8 cellular contexts compared by ENCODE assay signal in genomic region chr2:201260302-201260800, GRCh38. TPM values are rescaled to one million over a fixed set of nuclear protein-coding genes. Genes with fewer than 3 reads are reported as not detected.
A peak's percentile ranks its signal among the peaks of the same experiment; 100 is the strongest.
DNase-seq lines count a peak whose midpoint lies in the region; ATAC-seq and TF ChIP-seq lines count a peak whose summit lies in the region.

TSS of gene CASP8 (plus strand) at chr2:201260536. CDS start at chr2:201266487, 5,951 bp downstream.

- intact Hi-C loops in activated CD4-positive, alpha-beta T cell treated with anti-CD3 and anti-CD28 coated beads, Interleukin-2, amount 10 ng/mL, durations not matched to agents 24 days and 14 days (cut with micrococcal nuclease) = loop anchor here (1.0 to 10.0 kb wide), 3 partner anchors 8 to 1374 kb away; partner anchors contain the start of gene FAM117B
- intact Hi-C loops in naive thymus-derived CD4-positive, alpha-beta T cell (cut with micrococcal nuclease) = loop anchor here (1.0 to 2.0 kb wide), 6 partner anchors 8 to 772 kb away; partner anchors contain the start of genes BZW1 (in 1 of the 2), FZD7 (in 1 of the 2) and TMEM237 (in 1 of the 2)
- intact Hi-C loops in upper lobe of right lung (cut with DNase I) = no loop called here

- DNase-seq in activated CD4-positive, alpha-beta T cell treated with anti-CD3 and anti-CD28 coated beads, Interleukin-2, amount 10 ng/mL, durations not matched to agents 24 days and 14 days = peak; percentile 92
- DNase-seq in effector memory CD8-positive, alpha-beta T cell = peak; percentile 65 to 77 (median 68)
- peak; percentile 33 to 73 (median 68) for DNase-seq in naive thymus-derived CD4-positive, alpha-beta T cell
- DNase-seq in upper lobe of right lung (no peak), GOT3 (lab: John Stamatoyannopoulos, UW) (no peak)

- no peaks in the 10 kb centered on the region for H3K9me2 ChIP-seq in Loucy (replicated peaks; ENCODE audit: low read depth, low read length)

- H3K4me1 Mint-ChIP-seq in activated CD4-positive, alpha-beta T cell treated with anti-CD3 and anti-CD28 coated beads, Interleukin-2, amount 10 ng/mL, durations not matched to agents 24 days and 14 days = peaks cover 74% of the 10 kb centered on the region
- peaks cover 61 to 73% of the 10 kb centered on the region in 2 donors for H3K4me1 Mint-ChIP-seq in effector memory CD8-positive, alpha-beta T cell (ENCODE audit: low read depth in 2 of 2)
- H3K4me1 Mint-ChIP-seq in naive thymus-derived CD4-positive, alpha-beta T cell = peaks cover 54 to 91% (median 77%) of the 10 kb centered on the region in 7 donors

- no peaks in the 10 kb centered on the region for H3K9me3 Mint-ChIP-seq in activated CD4-positive, alpha-beta T cell treated with anti-CD3 and anti-CD28 coated beads, Interleukin-2, amount 10 ng/mL, durations not matched to agents 24 days and 14 days
- H3K9me3 Mint-ChIP-seq in effector memory CD8-positive, alpha-beta T cell = no peaks in the 10 kb centered on the region
- H3K9me3 Mint-ChIP-seq in naive thymus-derived CD4-positive, alpha-beta T cell = peaks cover 0 to 4% (median 0%) of the 10 kb centered on the region in 11 donors

- H3K36me3 Mint-ChIP-seq in activated CD4-positive, alpha-beta T cell treated with anti-CD3 and anti-CD28 coated beads, Interleukin-2, amount 10 ng/mL, durations not matched to agents 24 days and 14 days (ENCODE audit: low read depth) = peaks cover 26% of the 10 kb centered on the region
- peaks cover 62% of the 10 kb centered on the region for H3K36me3 Mint-ChIP-seq in effector memory CD8-positive, alpha-beta T cell (ENCODE audit: insufficient read depth)
- peaks cover under 1 to 25% (median 5%) of the 10 kb centered on the region in 5 donors for H3K36me3 Mint-ChIP-seq in naive thymus-derived CD4-positive, alpha-beta T cell

- H3K36me3 ChIP-seq in Loucy (ENCODE audit: insufficient read depth, low read length) = no peaks in the 10 kb centered on the region
- H3K36me3 ChIP-seq in naive thymus-derived CD4-positive, alpha-beta T cell (ENCODE audit: control insufficient read depth in 2 of 3, insufficient read depth in 3 of 3, low read length in 3 of 3) = peaks cover 0 to 5% (median 0%) of the 10 kb centered on the region in 3 experiments
- H3K36me3 ChIP-seq in upper lobe of right lung = no peaks in the 10 kb centered on the region

- TF ChIP-seq CTCF in Loucy (conservative IDR thresholded peaks at IDR 0.05; ENCODE audit: low read length) = no peak
- TF ChIP-seq CTCF in upper lobe of right lung (IDR thresholded peaks at IDR 0.05) = no peak

- H2AFZ ChIP-seq in Loucy (ENCODE audit: low read length) = peak within 1 kb of the TSS; percentile 53

- CTCF ChIA-PET in naive thymus-derived CD4-positive, alpha-beta T cell (lab: Charles Lee) = interaction anchor here (0.6 to 8.9 kb wide), 8 partner anchors 10 to 103 kb away, joined by 3 to 64 read pairs (median 8); partner anchors contain the start of gene CASP10

- peak within 1 kb of the TSS; percentile 91 for H3K27ac ChIP-seq in naive thymus-derived CD4-positive, alpha-beta T cell (ENCODE audit: low read depth, low read length)
- H3K27ac ChIP-seq in upper lobe of right lung = peak within 1 kb of the TSS; percentile 97

- peak within 1 kb of the TSS; percentile 80 for H3K4me3 ChIP-seq in Loucy (ENCODE audit: low read length, poor library complexity, severe bottlenecking)
- peak within 1 kb of the TSS; percentile 96 for H3K4me3 ChIP-seq in naive thymus-derived CD4-positive, alpha-beta T cell (ENCODE audit: low read length)
- H3K4me3 ChIP-seq in upper lobe of right lung = peak within 1 kb of the TSS; percentile 60

- peak within 1 kb of the TSS; percentile 99 for H3K27ac Mint-ChIP-seq in activated CD4-positive, alpha-beta T cell treated with anti-CD3 and anti-CD28 coated beads, Interleukin-2, amount 10 ng/mL, durations not matched to agents 24 days and 14 days
- H3K27ac Mint-ChIP-seq in effector memory CD8-positive, alpha-beta T cell = peak within 1 kb of the TSS; percentile 98
- H3K27ac Mint-ChIP-seq in naive thymus-derived CD4-positive, alpha-beta T cell = peak within 1 kb of the TSS; percentile 95 to 100 (median 98)

- ATAC-seq in GM18511 (IDR thresholded peaks at IDR 0.05; ENCODE audit: unreplicated experiment) (peak; percentile 43), upper lobe of right lung (peak; percentile 73), HG03469 (IDR thresholded peaks at IDR 0.05; ENCODE audit: unreplicated experiment) (no peak)
- ATAC-seq in effector memory CD8-positive, alpha-beta T cell (replicated peaks) = peak; percentile 39
- peak; percentile 39 for ATAC-seq in naive thymus-derived CD4-positive, alpha-beta T cell

- no peaks in the 10 kb centered on the region for H3K27me3 Mint-ChIP-seq in activated CD4-positive, alpha-beta T cell treated with anti-CD3 and anti-CD28 coated beads, Interleukin-2, amount 10 ng/mL, durations not matched to agents 24 days and 14 days
- no peaks in the 10 kb centered on the region for H3K27me3 Mint-ChIP-seq in effector memory CD8-positive, alpha-beta T cell
- H3K27me3 Mint-ChIP-seq in naive thymus-derived CD4-positive, alpha-beta T cell = no peaks in the 10 kb centered on the region

- peak within 1 kb of the TSS; percentile 80 for H3K9ac ChIP-seq in Loucy (ENCODE audit: low read depth, low read length, poor library complexity, severe bottlenecking)

- peaks cover 21% of the 10 kb centered on the region for H3F3A ChIP-seq in Loucy (ENCODE audit: low read depth)

- H3K79me2 ChIP-seq in Loucy (ENCODE audit: insufficient read depth, low read length) = peaks cover 72% of the 10 kb centered on the region

- POLR2A ChIA-PET in naive thymus-derived CD4-positive, alpha-beta T cell (lab: Charles Lee) = interaction anchor here (0.6 to 8.1 kb wide), 22 partner anchors 9 to 397 kb away, joined by 3 to 77 read pairs (median 4); partner anchors contain the start of genes CASP10, NIF3L1, PPIL3 and STRADB

- H3K9me3 ChIP-seq in Loucy (ENCODE audit: insufficient read depth, low read depth, low read length) = no peaks in the 10 kb centered on the region
- H3K9me3 ChIP-seq in naive thymus-derived CD4-positive, alpha-beta T cell (ENCODE audit: control insufficient read depth in 2 of 3, low read length in 3 of 3) = no peaks in the 10 kb centered on the region
- H3K9me3 ChIP-seq in upper lobe of right lung = no peaks in the 10 kb centered on the region

- peaks cover 73% of the 10 kb centered on the region for H3K4me1 ChIP-seq in Loucy (ENCODE audit: insufficient read depth, low read length, poor library complexity, severe bottlenecking)
- H3K4me1 ChIP-seq in naive thymus-derived CD4-positive, alpha-beta T cell (ENCODE audit: control insufficient read depth in 2 of 2, insufficient read depth in 2 of 2, low read length in 2 of 2) = peaks cover 56 to 71% of the 10 kb centered on the region in 2 donors
- H3K4me1 ChIP-seq in upper lobe of right lung = peaks cover 42% of the 10 kb centered on the region

- H3K4me2 ChIP-seq in Loucy (ENCODE audit: low read depth, low read length, poor library complexity, severe bottlenecking) = peak within 1 kb of the TSS; percentile 76

- H4K20me1 ChIP-seq in Loucy (ENCODE audit: insufficient read depth, low read length, poor library complexity, severe bottlenecking) = peaks cover 40% of the 10 kb centered on the region

- peak within 1 kb of the TSS; percentile 100 for H3K4me3 Mint-ChIP-seq in activated CD4-positive, alpha-beta T cell treated with anti-CD3 and anti-CD28 coated beads, Interleukin-2, amount 10 ng/mL, durations not matched to agents 24 days and 14 days
- peak within 1 kb of the TSS; percentile 94 to 95 for H3K4me3 Mint-ChIP-seq in effector memory CD8-positive, alpha-beta T cell
- H3K4me3 Mint-ChIP-seq in naive thymus-derived CD4-positive, alpha-beta T cell = peak within 1 kb of the TSS; percentile 94 to 100 (median 99)

- H3K27me3 ChIP-seq in Loucy (ENCODE audit: insufficient read depth, low read length, poor library complexity, severe bottlenecking) (no peaks in the 10 kb centered on the region), upper lobe of right lung (no peaks in the 10 kb centered on the region)
- no peaks in the 10 kb centered on the region for H3K27me3 ChIP-seq in naive thymus-derived CD4-positive, alpha-beta T cell (ENCODE audit: control insufficient read depth in 2 of 2, insufficient read depth in 2 of 2, low read length in 2 of 2)

RNA-seq across cellular contexts. Expression of gene CASP8, which starts in this region (rescaled TPM):
- 38.2 and 39.8 TPM in 2 replicates for total RNA-seq in activated CD4-positive, alpha-beta T cell treated with anti-CD3 and anti-CD28 coated beads, Interleukin-2, amount 10 ng/mL, durations not matched to agents 24 days and 14 days
- total RNA-seq in naive thymus-derived CD4-positive, alpha-beta T cell = 100 to 1,000 TPM in 3 of 5 experiments, 10 to 100 TPM in 2; 84.9 to 159 (median 150) TPM
- polyA plus RNA-seq in naive thymus-derived CD4-positive, alpha-beta T cell = 10 to 100 TPM; 38.9 to 78.1 TPM
- 39.5 TPM for total RNA-seq in upper lobe of right lung

Comparison
In these comparisons a context has a peak if more than half of its experiments do, and no peak if none do; other contexts are left out.
1. DNase-seq: peak in activated CD4-positive, alpha-beta T cell treated with anti-CD3 and anti-CD28 coated beads, Interleukin-2, amount 10 ng/mL, durations not matched to agents 24 days and 14 days (single experiment), effector memory CD8-positive, alpha-beta T cell (3 of 3) and naive thymus-derived CD4-positive, alpha-beta T cell (9 of 9); none in upper lobe of right lung (single experiment) and GOT3 (single experiment).
2. Peak in every context shown above with its lines, with median percentiles within 50 percentile points of each other: H3K4me3 ChIP-seq, H3K27ac Mint-ChIP-seq and H3K4me3 Mint-ChIP-seq.